1 cellular context compared by ENCODE assay signal in genomic region chr6:112539355-112539754, GRCh38.
TF ChIP-seq lines count a peak whose summit lies in the region.

No MANE protein-coding gene starts in this region.

TF ChIP-seq in GM23338, 12 proteins besides CTCF, POLR2A, EP300 and RAD21 (continued from another document):
- TF ChIP-seq ZNF462 (CRISPR knock-in tag; IDR thresholded peaks at IDR 0.05) = no peak
